1 cellular context compared by ENCODE assay signal in the genomic region with DNA sequence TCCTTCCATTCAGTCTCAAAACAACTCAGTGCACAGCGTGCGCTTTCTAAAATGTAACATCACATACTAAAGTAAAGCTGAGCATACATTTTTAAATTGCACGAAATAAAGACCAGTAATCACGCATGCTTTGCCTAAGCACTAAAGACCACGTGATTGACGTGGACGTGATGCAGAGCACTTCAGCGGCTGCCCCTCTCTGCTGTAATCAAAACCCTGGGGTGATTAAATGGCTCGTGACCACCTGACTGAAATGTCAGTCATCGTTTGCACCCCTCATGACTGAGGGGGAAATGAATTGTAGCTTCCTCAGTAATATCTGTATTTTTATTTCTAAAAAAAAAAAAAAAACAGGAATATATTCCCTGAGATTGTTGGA.
A peak's percentile ranks its signal among the peaks of the same experiment; 100 is the strongest.
TF ChIP-seq lines count a peak whose summit lies in the region.

No MANE protein-coding gene starts in this region.

TF ChIP-seq in K562, 482 proteins besides CTCF, POLR2A, EP300 and RAD21:
- TF ChIP-seq, protein P1, sequence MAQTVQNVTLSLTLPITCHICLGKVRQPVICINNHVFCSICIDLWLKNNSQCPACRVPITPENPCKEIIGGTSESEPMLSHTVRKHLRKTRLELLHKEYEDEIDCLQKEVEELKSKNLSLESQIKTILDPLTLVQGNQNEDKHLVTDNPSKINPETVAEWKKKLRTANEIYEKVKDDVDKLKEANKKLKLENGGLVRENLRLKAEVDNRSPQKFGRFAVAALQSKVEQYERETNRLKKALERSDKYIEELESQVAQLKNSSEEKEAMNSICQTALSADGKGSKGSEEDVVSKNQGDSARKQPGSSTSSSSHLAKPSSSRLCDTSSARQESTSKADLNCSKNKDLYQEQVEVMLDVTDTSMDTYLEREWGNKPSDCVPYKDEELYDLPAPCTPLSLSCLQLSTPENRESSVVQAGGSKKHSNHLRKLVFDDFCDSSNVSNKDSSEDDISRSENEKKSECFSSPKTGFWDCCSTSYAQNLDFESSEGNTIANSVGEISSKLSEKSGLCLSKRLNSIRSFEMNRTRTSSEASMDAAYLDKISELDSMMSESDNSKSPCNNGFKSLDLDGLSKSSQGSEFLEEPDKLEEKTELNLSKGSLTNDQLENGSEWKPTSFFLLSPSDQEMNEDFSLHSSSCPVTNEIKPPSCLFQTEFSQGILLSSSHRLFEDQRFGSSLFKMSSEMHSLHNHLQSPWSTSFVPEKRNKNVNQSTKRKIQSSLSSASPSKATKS (CRISPR knock-in tag; IDR thresholded peaks at IDR 0.05) = no peak
- TF ChIP-seq PCBP2 (IDR thresholded peaks at IDR 0.05; ENCODE audit: low read depth, low read length, poor library complexity, severe bottlenecking) (no peak), SIN3A (IDR thresholded peaks at IDR 0.05; ENCODE audit: borderline replicate concordance in 2 of 2, control insufficient read depth in 1 of 2, low read depth in 2 of 2, low read length in 2 of 2) (no peak), ARHGAP35 (IDR thresholded peaks at IDR 0.05; ENCODE audit: partially characterized antibody) (no peak), RAD51 (IDR thresholded peaks at IDR 0.05; ENCODE audit: borderline replicate concordance, low read depth) (peak; percentile 37; the same call in 1 of the 2 replicates), ZNF584 (CRISPR knock-in tag; IDR thresholded peaks at IDR 0.05; ENCODE audit: low read depth) (no peak), TCFL5 (CRISPR knock-in tag; conservative IDR thresholded peaks at IDR 0.05) (no peak)
- TF ChIP-seq, protein P2, sequence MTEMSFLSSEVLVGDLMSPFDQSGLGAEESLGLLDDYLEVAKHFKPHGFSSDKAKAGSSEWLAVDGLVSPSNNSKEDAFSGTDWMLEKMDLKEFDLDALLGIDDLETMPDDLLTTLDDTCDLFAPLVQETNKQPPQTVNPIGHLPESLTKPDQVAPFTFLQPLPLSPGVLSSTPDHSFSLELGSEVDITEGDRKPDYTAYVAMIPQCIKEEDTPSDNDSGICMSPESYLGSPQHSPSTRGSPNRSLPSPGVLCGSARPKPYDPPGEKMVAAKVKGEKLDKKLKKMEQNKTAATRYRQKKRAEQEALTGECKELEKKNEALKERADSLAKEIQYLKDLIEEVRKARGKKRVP (CRISPR knock-in tag; IDR thresholded peaks at IDR 0.05) = no peak
TF ChIP-seq in K562: peak in this region for 1.
